In the genomic region with DNA sequence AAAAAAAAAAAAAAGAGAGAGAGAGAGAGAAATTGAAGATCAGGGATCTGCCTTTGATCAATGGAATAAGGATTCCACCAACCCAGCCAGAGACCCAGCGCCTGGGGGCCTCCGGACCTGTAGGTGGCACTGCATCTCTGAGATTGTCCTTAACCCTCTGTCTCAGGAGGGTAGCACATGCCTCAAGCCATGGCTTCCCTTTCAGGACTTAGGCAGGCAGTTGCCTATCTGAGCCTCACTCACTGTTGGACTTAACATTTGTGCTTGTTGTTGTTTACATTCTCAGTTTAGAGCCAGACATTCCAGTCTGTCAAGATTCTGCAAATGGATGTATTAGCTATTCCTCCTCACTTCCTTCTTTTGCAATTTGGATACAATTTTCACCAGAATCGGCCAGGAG, we compare ENCODE assay signal across 10 cellular contexts. TPM values are rescaled to one million over a fixed set of nuclear protein-coding genes. Genes with fewer than 3 reads are reported as not detected.
DNase-seq lines count a peak whose midpoint lies in the region; ATAC-seq lines count a peak whose summit lies in the region.
"Had no signal": no experiment of that assay in that cellular context is flagged by ENCODE, and none has a peak within 500 bp of the region (broad histone marks: within the 10 kb centered on the region; RNA-seq: fewer than 3 reads in every experiment).

No MANE protein-coding gene starts in this region.

- no peak overlapping the region for H3K27ac ChIP-seq in effector memory CD4-positive, alpha-beta T cell (ENCODE audit: insufficient read depth, low read length, poor library complexity, severe bottlenecking)

- peak; percentile 57 for DNase-seq in activated CD8-positive, alpha-beta memory T cell treated with anti-CD3 and anti-CD28 coated beads, Interleukin-2, amount 50 U/mL, for 48 hours
- DNase-seq in activated CD8-positive, alpha-beta memory T cell treated with anti-CD3 and anti-CD28 coated beads for 24 hours = no peak
- DNase-seq in HuH-7 (ENCODE audit: low spot score) = peak; percentile 48
- DNase-seq in activated naive CD8-positive, alpha-beta T cell treated with anti-CD3 and anti-CD28 coated beads for 36 hours = peak; percentile 13
- DNase-seq in stimulated activated naive B cell treated with anti-CD40 and anti-IgM and Interleukin-4, amounts not matched to agents 10 μg/mL and 1 μg/mL and 100 μg/mL, for 72 hours = no peak
- DNase-seq in effector memory CD4-positive, alpha-beta T cell = no peak
- DNase-seq in HCEC 1CT = no peak
- DNase-seq: mesenchymal stem cell, NCI-H2107 had no signal

- H3K4me3 ChIP-seq in effector memory CD4-positive, alpha-beta T cell (ENCODE audit: insufficient read depth, low read depth, low read length, poor library complexity, severe bottlenecking) = no peak overlapping the region

- H3K4me1 Mint-ChIP-seq in activated naive CD8-positive, alpha-beta T cell treated with anti-CD3 and anti-CD28 coated beads for 36 hours = no peaks in the 10 kb centered on the region
- H3K4me1 Mint-ChIP-seq in stimulated activated naive B cell treated with anti-CD40 and anti-IgM and Interleukin-4, amounts not matched to agents 10 μg/mL and 1 μg/mL and 100 μg/mL, for 72 hours = peaks cover 8% of the 10 kb centered on the region in 2 donors

- no peak overlapping the region for H3K27ac Mint-ChIP-seq in activated naive CD8-positive, alpha-beta T cell treated with anti-CD3 and anti-CD28 coated beads for 36 hours
- no peak overlapping the region for H3K27ac Mint-ChIP-seq in stimulated activated naive B cell treated with anti-CD40 and anti-IgM and Interleukin-4, amounts not matched to agents 10 μg/mL and 1 μg/mL and 100 μg/mL, for 72 hours

- no peaks in the 10 kb centered on the region for H3K9me3 ChIP-seq in effector memory CD4-positive, alpha-beta T cell (ENCODE audit: control insufficient read depth, low read length)

- no peaks in the 10 kb centered on the region for H3K4me1 ChIP-seq in effector memory CD4-positive, alpha-beta T cell (ENCODE audit: control insufficient read depth, insufficient read depth, low read length, poor library complexity, severe bottlenecking)

- no peaks in the 10 kb centered on the region for H3K27me3 ChIP-seq in effector memory CD4-positive, alpha-beta T cell (replicated peaks; ENCODE audit: control insufficient read depth, insufficient read depth, low read length, poor library complexity, severe bottlenecking)

- peak; percentile 46 to 57 for ATAC-seq in stimulated activated naive B cell treated with anti-CD40 and anti-IgM and Interleukin-4, amounts not matched to agents 10 μg/mL and 1 μg/mL and 100 μg/mL, for 72 hours (replicated peaks)
- ATAC-seq in GM19395 (IDR thresholded peaks at IDR 0.05; ENCODE audit: unreplicated experiment) = no peak

- H3K9me3 Mint-ChIP-seq in activated naive CD8-positive, alpha-beta T cell treated with anti-CD3 and anti-CD28 coated beads for 36 hours = no peaks in the 10 kb centered on the region
- peaks cover 1 to 8% of the 10 kb centered on the region in 2 donors for H3K9me3 Mint-ChIP-seq in stimulated activated naive B cell treated with anti-CD40 and anti-IgM and Interleukin-4, amounts not matched to agents 10 μg/mL and 1 μg/mL and 100 μg/mL, for 72 hours

- H3K4me3 Mint-ChIP-seq in activated naive CD8-positive, alpha-beta T cell treated with anti-CD3 and anti-CD28 coated beads for 36 hours = no peak overlapping the region
- no peak overlapping the region for H3K4me3 Mint-ChIP-seq in stimulated activated naive B cell treated with anti-CD40 and anti-IgM and Interleukin-4, amounts not matched to agents 10 μg/mL and 1 μg/mL and 100 μg/mL, for 72 hours

- H3K27me3 Mint-ChIP-seq in activated naive CD8-positive, alpha-beta T cell treated with anti-CD3 and anti-CD28 coated beads for 36 hours = peaks cover 57% of the 10 kb centered on the region
- peaks cover 43 to 46% of the 10 kb centered on the region in 2 donors for H3K27me3 Mint-ChIP-seq in stimulated activated naive B cell treated with anti-CD40 and anti-IgM and Interleukin-4, amounts not matched to agents 10 μg/mL and 1 μg/mL and 100 μg/mL, for 72 hours

- H3K36me3 Mint-ChIP-seq in activated naive CD8-positive, alpha-beta T cell treated with anti-CD3 and anti-CD28 coated beads for 36 hours = no peaks in the 10 kb centered on the region
- no peaks in the 10 kb centered on the region for H3K36me3 Mint-ChIP-seq in stimulated activated naive B cell treated with anti-CD40 and anti-IgM and Interleukin-4, amounts not matched to agents 10 μg/mL and 1 μg/mL and 100 μg/mL, for 72 hours

- H3K36me3 ChIP-seq in effector memory CD4-positive, alpha-beta T cell (ENCODE audit: control insufficient read depth, insufficient read depth, low read length) = no peaks in the 10 kb centered on the region

RNA-seq across cellular contexts. Expression of a gene that starts 5.1 kb away (rescaled TPM):
- total RNA-seq in activated naive CD8-positive, alpha-beta T cell treated with anti-CD3 and anti-CD28 coated beads for 36 hours = not detected

Comparison
In these comparisons a context has a peak if more than half of its experiments do, and no peak if none do; other contexts are left out.
1. DNase-seq: peak in activated CD8-positive, alpha-beta memory T cell treated with anti-CD3 and anti-CD28 coated beads, Interleukin-2, amount 50 U/mL, for 48 hours (single experiment), HuH-7 (single experiment) and activated naive CD8-positive, alpha-beta T cell treated with anti-CD3 and anti-CD28 coated beads for 36 hours (single experiment); none in activated CD8-positive, alpha-beta memory T cell treated with anti-CD3 and anti-CD28 coated beads for 24 hours (single experiment), stimulated activated naive B cell treated with anti-CD40 and anti-IgM and Interleukin-4, amounts not matched to agents 10 μg/mL and 1 μg/mL and 100 μg/mL, for 72 hours (single experiment), effector memory CD4-positive, alpha-beta T cell (0 of 3) and HCEC 1CT (single experiment).